In genomic region chr12:49342066-49342913, GRCh38 we compare ENCODE assay signal across 9 cellular contexts. TPM values are rescaled to one million over a fixed set of nuclear protein-coding genes. Genes with fewer than 3 reads are reported as not detected.
DNase-seq lines count a peak whose midpoint lies in the region; ATAC-seq and TF ChIP-seq lines count a peak whose summit lies in the region.
"Had no signal": no experiment of that assay in that cellular context is flagged by ENCODE, and none has a peak within 500 bp of the region (broad histone marks: within the 10 kb centered on the region; RNA-seq: fewer than 3 reads in every experiment).

No MANE protein-coding gene starts in this region.

- 1 to 2% (median 1%) methylated on average over 31 to 58 of the region's 58 CpGs for WGBS in heart left ventricle, 4 donors

- H3K4me1 Mint-ChIP-seq in type B pancreatic cell (ENCODE audit: unreplicated experiment): peaks cover 40% of the 10 kb centered on the region

- H3K27me3 Mint-ChIP-seq in type B pancreatic cell: peaks cover 90% of the 10 kb centered on the region

- peak overlapping the region; percentile 84 for H3K4me3 Mint-ChIP-seq in type B pancreatic cell

- no peaks in the 10 kb centered on the region for H3K36me3 ChIP-seq in heart left ventricle

- intact Hi-C loops in heart left ventricle (cut with DNase I) (loop anchor here in 2 of 10 donors (5.0 kb wide), 1 partner anchor 55 kb away; no protein-coding TSS in a partner anchor), posterior cingulate gyrus (cut with DNase I) (no loop called here)

- H3K4me1 ChIP-seq in heart left ventricle: peaks cover 12 to 53% (median 40%) of the 10 kb centered on the region in 12 donors

- H3K27ac Mint-ChIP-seq in type B pancreatic cell: peak overlapping the region; percentile 64

- peaks cover 30 to 86% (median 60%) of the 10 kb centered on the region in 9 donors for H3K27me3 ChIP-seq in heart left ventricle

- DNase-seq in DMS53 treated with DMSO at 0.1 percent for 48 hours (lab: John Stamatoyannopoulos, UW; ENCODE audit: unreplicated experiment) (peak; percentile 83), H4 (ENCODE audit: low spot score) (peak; percentile 37), NAMALWA (ENCODE audit: low spot score) (peak; percentile 91), T follicular helper cell (ENCODE audit: low read depth) (peak; percentile 53), heart left ventricle (peak; percentile 62 to 88 (median 75)), posterior cingulate gyrus (peak in 9 of 10 donors; percentile 50 to 95 (median 69)), type B pancreatic cell (ENCODE audit: extremely low spot score, unreplicated experiment) (peak; percentile 94)
- peak; percentile 48 for DNase-seq in activated naive CD8-positive, alpha-beta T cell treated with anti-CD3 and anti-CD28 coated beads, Interleukin-2, amount 50 U/mL, for 16 hours (ENCODE audit: low read depth, low spot score)

- no peak overlapping the region for H3K27ac ChIP-seq in heart left ventricle
- H3K27ac ChIP-seq: epithelial cell of prostate had no signal

- TF ChIP-seq CTCF in heart left ventricle (IDR thresholded peaks at IDR 0.05): peak in 11 of 12 donors; percentile 66 to 91 (median 84)
- TF ChIP-seq CTCF in type B pancreatic cell (conservative IDR thresholded peaks at IDR 0.05): peak; percentile 100

- H3K9me3 ChIP-seq in heart left ventricle: no peaks in the 10 kb centered on the region

- H3K4me3 ChIP-seq in heart left ventricle: peak overlapping the region; percentile 4 to 62 (median 51)

- no peaks in the 10 kb centered on the region for H3K9me3 Mint-ChIP-seq in type B pancreatic cell

- no peak for TF ChIP-seq POLR2A in heart left ventricle (IDR thresholded peaks at IDR 0.05)

- H3K36me3 Mint-ChIP-seq in type B pancreatic cell: no peaks in the 10 kb centered on the region

- peak; percentile 20 to 69 (median 59) for ATAC-seq in heart left ventricle

RNA-seq across cellular contexts. Expression of gene DNAJC22, which starts 4.4 kb away (rescaled TPM):
- total RNA-seq in H4 (2014; rRNA removed; shearing (Covaris generic)): 14.3 TPM in 2 replicates
- 1 to 10 TPM in 1 of 9 donors, under 1 TPM in 5, not detected in 3; 0.08 to 4.4 (median 0.53) TPM for total RNA-seq in heart left ventricle
- under 1 TPM in 1 of 2 donors, not detected in 1; 0.11 TPM for polyA plus RNA-seq in heart left ventricle
- total RNA-seq in type B pancreatic cell (ENCODE audit: low replicate concordance): 3.6 and 5.0 TPM in 2 replicates

RNA-seq across cellular contexts. Expression of gene C1QL4, which starts 5.3 kb away (rescaled TPM):
- total RNA-seq in H4 (2014; rRNA removed; shearing (Covaris generic)): 2.6 and 3.8 TPM in 2 replicates
- total RNA-seq in heart left ventricle: not detected
- polyA plus RNA-seq in heart left ventricle: not detected
- 0.17 and 1.2 TPM in 2 replicates for total RNA-seq in type B pancreatic cell (ENCODE audit: low replicate concordance)

RNA-seq across cellular contexts. Expression of gene TROAP, which starts 19.2 kb away (rescaled TPM):
- total RNA-seq in H4 (2014; rRNA removed; shearing (Covaris generic)): 39.8 and 56.9 TPM in 2 replicates
- total RNA-seq in heart left ventricle (1 to 10 TPM in 2 of 9 donors, under 1 TPM in 4, not detected in 3; 0.33 to 6.4 (median 0.85) TPM), type B pancreatic cell (ENCODE audit: low replicate concordance) (21.7 and 66.3 TPM in 2 replicates)
- polyA plus RNA-seq in heart left ventricle: under 1 TPM in 1 of 2 donors, not detected in 1; 0.11 TPM

RNA-seq across cellular contexts. Expression of gene SPATS2, which starts 25.0 kb away (rescaled TPM):
- 24.4 and 34.1 TPM in 2 replicates for total RNA-seq in H4 (2014; rRNA removed; shearing (Covaris generic))
- total RNA-seq in heart left ventricle (1 to 10 TPM; 3.0 to 9.1 (median 4.8) TPM), type B pancreatic cell (ENCODE audit: low replicate concordance) (32.0 and 40.3 TPM in 2 replicates)
- 1 to 10 TPM; 6.7 TPM for polyA plus RNA-seq in heart left ventricle

RNA-seq across cellular contexts. Expression of gene PRPH, which starts 47.3 kb away (rescaled TPM):
- total RNA-seq in H4 (2014; rRNA removed; shearing (Covaris generic)): 0.10 TPM in 1 of 2 replicates, not detected in the other
- under 1 TPM in 4 of 9 donors, not detected in 5; 0.36 to 0.70 (median 0.54) TPM for total RNA-seq in heart left ventricle
- polyA plus RNA-seq in heart left ventricle: under 1 TPM; 0.11 to 0.27 TPM
- total RNA-seq in type B pancreatic cell (ENCODE audit: low replicate concordance): 1.8 and 7.3 TPM in 2 replicates

Comparison
In these comparisons a context has a peak if more than half of its experiments do, and no peak if none do; other contexts are left out.
1. DNase-seq: peak in every context shown above with its lines; median percentile 94 in type B pancreatic cell; 91 in NAMALWA; 83 in DMS53 treated with DMSO at 0.1 percent for 48 hours; 75 in heart left ventricle; 69 in posterior cingulate gyrus; 53 in T follicular helper cell; 48 in activated naive CD8-positive, alpha-beta T cell treated with anti-CD3 and anti-CD28 coated beads, Interleukin-2, amount 50 U/mL, for 16 hours; 37 in H4.